In genomic region chr6:138533667-138534066, GRCh38 we compare ENCODE assay signal across 15 cellular contexts.
"Had no signal": no experiment of that assay in that cellular context is flagged by ENCODE, and none has a peak within 500 bp of the region (broad histone marks: within the 10 kb centered on the region; RNA-seq: fewer than 3 reads in every experiment).

No MANE protein-coding gene starts in this region.

- H3K4me3 ChIP-seq: neural progenitor cell, ovary, vagina had no signal

- DNase-seq: dermis blood vessel endothelial cell; erythroblast; foreskin keratinocyte; immature natural killer cell; kidney; left colon; nucleus accumbens; ovary; right cardiac atrium; small intestine; stimulated activated CD4-positive, alpha-beta T cell treated with anti-CD3 and anti-CD28 coated beads, Interleukin-12 subunit alpha, Interleukin-12 subunit beta, amount 100 ng/mL, for 4 hours; stimulated activated naive CD4-positive, alpha-beta T cell had no signal

- H3K4me1 ChIP-seq: foreskin keratinocyte, vagina had no signal

- H3K36me3 ChIP-seq: neural progenitor cell, ovary, vagina had no signal

- H3K27me3 ChIP-seq: foreskin keratinocyte, neural progenitor cell, ovary, vagina had no signal

- ATAC-seq: foreskin keratinocyte; left colon; natural killer cell treated with Interleukin-12 subunit alpha and Interleukin-12 subunit beta and Interleukin-15 and Interleukin-18, amount 100 ng/mL, for 72 hours; right cardiac atrium had no signal

- H3K27ac ChIP-seq: foreskin keratinocyte, neural progenitor cell, ovary, vagina had no signal

- H3K9me3 ChIP-seq: ovary, vagina had no signal
